In genomic region chr12:12779529-12779928, GRCh38 we compare ENCODE assay signal across 10 cellular contexts. TPM values are rescaled to one million over a fixed set of nuclear protein-coding genes. Genes with fewer than 3 reads are reported as not detected.
A peak's percentile ranks its signal among the peaks of the same experiment; 100 is the strongest.
DNase-seq lines count a peak whose midpoint lies in the region; ATAC-seq and TF ChIP-seq lines count a peak whose summit lies in the region.
"Had no signal": no experiment of that assay in that cellular context is flagged by ENCODE, and none has a peak within 500 bp of the region (broad histone marks: within the 10 kb centered on the region; RNA-seq: fewer than 3 reads in every experiment).

No MANE protein-coding gene starts in this region.

- H3K4me3 ChIP-seq in HCT116 (replicated peaks in 1 of 2; ENCODE audit: low read depth in 1 of 2, low read length in 2 of 2) = 0 out of 4 replicates have a peak overlapping the region, but pooled peaks of 1 of the 2 experiments have one; percentile 7

- H2AFZ ChIP-seq in HCT116 (ENCODE audit: low read depth, low read length, poor library complexity, severe bottlenecking) = peak overlapping the region; percentile 70

- no peaks in the 10 kb centered on the region for H3K27me3 ChIP-seq in HCT116 (ENCODE audit: insufficient read depth, low read length)

- no peaks in the 10 kb centered on the region for H3K9me2 ChIP-seq in HCT116 (ENCODE audit: insufficient read depth)

- H3K9me3 ChIP-seq in HCT116 (ENCODE audit: control insufficient read depth in 1 of 2, insufficient read depth in 1 of 2, low read depth in 1 of 2, low read length in 2 of 2) = no peaks in the 10 kb centered on the region

- peak overlapping the region; percentile 70 for H3K4me2 ChIP-seq in HCT116 (ENCODE audit: low read length)

- no peaks in the 10 kb centered on the region for H3K79me2 ChIP-seq in HCT116 (ENCODE audit: insufficient read depth, low read length)

- no peaks in the 10 kb centered on the region for H3K36me3 Mint-ChIP-seq in osteocyte (ENCODE audit: unreplicated experiment)

- H3K36me3 ChIP-seq in HCT116 (ENCODE audit: control insufficient read depth in 1 of 2, insufficient read depth in 2 of 2, low read length in 2 of 2) = no peaks in the 10 kb centered on the region

- H3K4me3 Mint-ChIP-seq in osteocyte (ENCODE audit: unreplicated experiment) = no peak overlapping the region

- H3K9ac ChIP-seq in HCT116 (ENCODE audit: low read length) = peak overlapping the region; percentile 19; the same call in 1 of the 2 replicates

- H3K27me3 Mint-ChIP-seq in osteocyte (ENCODE audit: unreplicated experiment) = no peaks in the 10 kb centered on the region
- H3K27me3 Mint-ChIP-seq: brain had no signal

- peaks cover 28% of the 10 kb centered on the region for H3K4me1 Mint-ChIP-seq in osteocyte (ENCODE audit: unreplicated experiment)

- peak; percentile 66 for ATAC-seq in HCT116
- ATAC-seq in GM21528 (IDR thresholded peaks at IDR 0.05; ENCODE audit: low FRiP score, unreplicated experiment) = no peak
- ATAC-seq in HG03039 (IDR thresholded peaks at IDR 0.05; ENCODE audit: unreplicated experiment) = no peak
- ATAC-seq in GM18502 (IDR thresholded peaks at IDR 0.05; ENCODE audit: poor library complexity, unreplicated experiment) = no peak

- H4K20me1 ChIP-seq in HCT116 (ENCODE audit: insufficient read depth) = no peaks in the 10 kb centered on the region

- intact Hi-C loops in HCT116 (cut with micrococcal nuclease) = no loop called here

- no peak for TF ChIP-seq POLR2A in HCT116 (IDR thresholded peaks at IDR 0.05; ENCODE audit: borderline replicate concordance, extremely low read depth, insufficient read depth, insufficient read length)

- no peak for TF ChIP-seq RAD21 in HCT116 (IDR thresholded peaks at IDR 0.05; ENCODE audit: low read depth)

- POLR2A ChIA-PET in HCT116 (lab: Charles Lee) = interaction anchor here (1.1 kb wide), 1 partner anchor 24 kb away, joined by 4 read pairs; no protein-coding TSS in a partner anchor

- RAD21 ChIA-PET in HCT116 (lab: Charles Lee; ENCODE audit: low non-redundant PET in 1 of 2, low total read pairs in 2 of 2, uncharacterized antibody in 2 of 2, unreplicated experiment in 2 of 2) = no interaction called here

- peak overlapping the region; percentile 83 for H3K27ac Mint-ChIP-seq in osteocyte (ENCODE audit: unreplicated experiment)

- BruUV-seq in HCT116 (replicated peaks; lab: Mats Ljungman, UMichigan) = no TSS peak

- peaks cover 14 to 18% of the 10 kb centered on the region in 2 experiments; a peak in 3 of 4 replicates for H3K4me1 ChIP-seq in HCT116 (ENCODE audit: control insufficient read depth in 1 of 2, insufficient read depth in 2 of 2, low read length in 2 of 2)

- CTCF ChIA-PET in HCT116 (lab: Charles Lee) = interaction anchor here (1.3 to 2.1 kb wide), 2 partner anchors 10 to 42 kb away, joined by 5 to 6 read pairs; no protein-coding TSS in a partner anchor

- no peaks in the 10 kb centered on the region for H3K9me3 Mint-ChIP-seq in osteocyte (ENCODE audit: unreplicated experiment)

- H3K27ac ChIP-seq in HCT116 (ENCODE audit: low read depth, low read length) (no peak overlapping the region), substantia nigra (ENCODE audit: low read depth, low read length, poor library complexity, severe bottlenecking) (no peak overlapping the region)

- DNase-seq in HCT116 (ENCODE audit: low read depth, low spot score) (no peak), NCI-H2227 treated with DMSO at 0.1 percent for 48 hours (lab: John Stamatoyannopoulos, UW) (peak; percentile 84), dermis blood vessel endothelial cell (peak; percentile 98), osteocyte (ENCODE audit: extremely low spot score, unreplicated experiment) (no peak), substantia nigra (lab: John Stamatoyannopoulos, UW) (no peak)
- DNase-seq: midbrain had no signal

- TF ChIP-seq CTCF in HCT116 (IDR thresholded peaks at IDR 0.05 in 2 of 3, conservative IDR thresholded peaks at IDR 0.05 in 1 of 3; ENCODE audit: borderline replicate concordance in 1 of 3, insufficient read depth in 1 of 3, low read depth in 2 of 3, low read length in 2 of 3) (no peak), osteocyte (IDR thresholded peaks at IDR 0.05) (no peak)

TF ChIP-seq in HCT116, 20 proteins besides CTCF, POLR2A, EP300 and RAD21:
- TF ChIP-seq REST (IDR thresholded peaks at IDR 0.05; ENCODE audit: low read depth) (no peak), FOSL1 (IDR thresholded peaks at IDR 0.05; ENCODE audit: low read depth) (peak; percentile 55), SP1 (IDR thresholded peaks at IDR 0.05; ENCODE audit: low read depth) (peak; percentile 22; the same call in 1 of the 2 replicates), JUND (IDR thresholded peaks at IDR 0.05) (peak; percentile 50), ATF3 (IDR thresholded peaks at IDR 0.05) (no peak), ZBTB33 (IDR thresholded peaks at IDR 0.05; ENCODE audit: extremely low read depth, insufficient replicate concordance, low read length) (no peak), ZFX (IDR thresholded peaks at IDR 0.05) (no peak), CBX3 (IDR thresholded peaks at IDR 0.05; ENCODE audit: low read depth) (peak; percentile 27; the same call in 1 of the 2 replicates), ZNF274 (IDR thresholded peaks at IDR 0.05; ENCODE audit: low read depth, low read length) (no peak), MAX (IDR thresholded peaks at IDR 0.05) (no peak), CEBPB (IDR thresholded peaks at IDR 0.05; ENCODE audit: low read depth) (0 out of 2 replicates have a peak, but pooled peaks have one; percentile 24)

RNA-seq across cellular contexts. Expression of gene APOLD1, which starts 5.9 kb away (rescaled TPM):
- 3.9 TPM for total RNA-seq in HCT116 (2021; ENCODE audit: unreplicated experiment)
- 1.6 and 2.5 TPM in 2 replicates for polyA plus RNA-seq in HCT116 (2012)
- total RNA-seq in dermis blood vessel endothelial cell = 35.6 and 63.8 TPM in 2 replicates
- 10.5 and 11.1 TPM in 2 replicates for total RNA-seq in osteocyte

RNA-seq across cellular contexts. Expression of gene DDX47, which starts 33.6 kb away (rescaled TPM):
- 103 TPM for total RNA-seq in HCT116 (2021; ENCODE audit: unreplicated experiment)
- 47.9 and 52.6 TPM in 2 replicates for polyA plus RNA-seq in HCT116 (2012)
- total RNA-seq in dermis blood vessel endothelial cell = 83.0 and 87.7 TPM in 2 replicates
- 47.3 and 48.0 TPM in 2 replicates for total RNA-seq in osteocyte

Comparison
In these comparisons a context has a peak if more than half of its experiments do, and no peak if none do; other contexts are left out.
1. DNase-seq: peak in NCI-H2227 treated with DMSO at 0.1 percent for 48 hours (single experiment) and dermis blood vessel endothelial cell (single experiment); none in HCT116 (single experiment), osteocyte (single experiment) and substantia nigra (0 of 49).